Comparison of ENCODE assay signal across 8 cellular contexts in genomic region chrX:65034641-65035450, GRCh38.
DNase-seq lines count a peak whose midpoint lies in the region; ATAC-seq and TF ChIP-seq lines count a peak whose summit lies in the region.

Gene ZC3H12B, plus strand, starts transcription at chrX:65034826.

- no peaks in the 10 kb centered on the region for H3K4me1 ChIP-seq in mucosa of stomach (ENCODE audit: control insufficient read depth, insufficient read depth, low read length)

- H3K9ac ChIP-seq in mucosa of stomach (ENCODE audit: low read length): peak within 1 kb of the TSS; percentile 69

- TF ChIP-seq POLR2A in erythroblast (IDR thresholded peaks at IDR 0.05; ENCODE audit: low read length): peak; percentile 51

- H3K27me3 ChIP-seq in mucosa of stomach (ENCODE audit: control insufficient read depth, insufficient read depth, low read length): no peaks in the 10 kb centered on the region

- no peaks in the 10 kb centered on the region for H3K9me3 ChIP-seq in mucosa of stomach (ENCODE audit: control insufficient read depth, low read length)

- DNase-seq in NCI-H748 treated with DMSO at 0.1 percent for 48 hours (lab: John Stamatoyannopoulos, UW) (peak; percentile 38), activated T-cell treated with anti-CD3 and anti-CD28 coated beads for 24 hours (ENCODE audit: low read depth) (peak; percentile 74), erythroblast (lab: John Stamatoyannopoulos, UW) (peak; percentile 91), NCI-H187 treated with DMSO at 0.1 percent for 48 hours (lab: John Stamatoyannopoulos, UW) (no peak)
- DNase-seq in stimulated activated CD8-positive, alpha-beta memory T cell treated with anti-CD3 and anti-CD28 coated beads, Interleukin-4, amount 100 ng/mL, for 48 hours: peak; percentile 82

- ATAC-seq in GM18508 (IDR thresholded peaks at IDR 0.05; ENCODE audit: insufficient read depth, unreplicated experiment) (peak; percentile 80), HG02938 (IDR thresholded peaks at IDR 0.05; ENCODE audit: unreplicated experiment) (peak; percentile 94)

- H3K4me3 ChIP-seq in mucosa of stomach (ENCODE audit: low read length): peak within 1 kb of the TSS; percentile 31

- H3K36me3 ChIP-seq in mucosa of stomach (ENCODE audit: control insufficient read depth, insufficient read depth, low read length): no peaks in the 10 kb centered on the region
